ENCODE assay signal across 13 cellular contexts in the genomic region with DNA sequence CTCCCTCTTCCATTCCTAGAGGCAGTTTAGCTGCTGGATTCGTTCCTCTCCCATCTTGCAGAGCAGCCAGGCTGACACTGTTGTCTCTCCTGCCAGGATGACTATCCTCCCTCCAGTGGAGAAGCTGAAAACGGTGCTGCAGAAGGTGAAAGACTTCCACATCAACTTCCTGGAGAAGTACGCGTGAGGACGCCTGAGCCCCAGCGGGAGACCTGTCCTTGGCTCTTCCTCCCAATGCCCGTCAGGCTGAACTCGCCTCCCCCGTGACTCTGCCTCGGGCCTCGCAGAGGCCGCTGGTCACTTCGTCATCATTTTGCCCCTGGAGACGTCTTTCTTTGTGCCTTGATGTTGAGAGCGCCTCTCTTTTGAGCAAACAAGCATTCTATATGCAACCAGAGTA.
"Had no signal": no experiment of that assay in that cellular context is flagged by ENCODE, and none has a peak within 500 bp of the region (broad histone marks: within the 10 kb centered on the region; RNA-seq: fewer than 3 reads in every experiment).

No MANE protein-coding gene starts in this region.

- H3K27me3 ChIP-seq: ascending aorta, gastroesophageal sphincter, ovary, stomach had no signal

- H3K36me3 Mint-ChIP-seq: naive B cell had no signal

- H3K27me3 Mint-ChIP-seq: activated CD4-positive, alpha-beta T cell treated with anti-CD3 and anti-CD28 coated beads, Interleukin-2, amount 10 ng/mL, durations not matched to agents 7 days and 5 days; naive B cell had no signal

- DNase-seq: activated CD4-positive, alpha-beta T cell treated with anti-CD3 and anti-CD28 coated beads, Interleukin-2, amount 10 ng/mL, durations not matched to agents 7 days and 5 days; activated CD4-positive, CD25-positive, alpha-beta regulatory T cell; activated CD8-positive, alpha-beta memory T cell treated with anti-CD3 and anti-CD28 coated beads for 24 hours; activated naive CD4-positive, alpha-beta T cell treated with Interleukin-2 at 50 U/mL for 16 hours; naive B cell; ovary; stimulated activated CD4-positive, alpha-beta T cell treated with anti-CD3 and anti-CD28 coated beads, Interleukin-1b, Interleukin-23, amount 100 ng/mL, for 48 hours; stomach; T-helper 2 cell had no signal

- H3K4me1 Mint-ChIP-seq: activated CD4-positive, alpha-beta T cell treated with anti-CD3 and anti-CD28 coated beads, Interleukin-2, amount 10 ng/mL, durations not matched to agents 7 days and 5 days had no signal

- H3K4me1 ChIP-seq: ascending aorta had no signal

- H3K36me3 ChIP-seq: ovary had no signal

- H3K4me3 ChIP-seq: ascending aorta, gastroesophageal sphincter, lung, ovary, stomach, thoracic aorta had no signal

- H3K9me3 ChIP-seq: ascending aorta, gastroesophageal sphincter, ovary, stomach, thoracic aorta had no signal

- H3K27ac Mint-ChIP-seq: activated CD4-positive, alpha-beta T cell treated with anti-CD3 and anti-CD28 coated beads, Interleukin-2, amount 10 ng/mL, durations not matched to agents 7 days and 5 days had no signal

- H3K9me3 Mint-ChIP-seq: activated CD4-positive, alpha-beta T cell treated with anti-CD3 and anti-CD28 coated beads, Interleukin-2, amount 10 ng/mL, durations not matched to agents 7 days and 5 days; naive B cell had no signal

- ATAC-seq: gastroesophageal sphincter had no signal

- H3K4me3 Mint-ChIP-seq: activated CD4-positive, alpha-beta T cell treated with anti-CD3 and anti-CD28 coated beads, Interleukin-2, amount 10 ng/mL, durations not matched to agents 7 days and 5 days had no signal
